Comparison of ENCODE assay signal across 9 cellular contexts in the genomic region with DNA sequence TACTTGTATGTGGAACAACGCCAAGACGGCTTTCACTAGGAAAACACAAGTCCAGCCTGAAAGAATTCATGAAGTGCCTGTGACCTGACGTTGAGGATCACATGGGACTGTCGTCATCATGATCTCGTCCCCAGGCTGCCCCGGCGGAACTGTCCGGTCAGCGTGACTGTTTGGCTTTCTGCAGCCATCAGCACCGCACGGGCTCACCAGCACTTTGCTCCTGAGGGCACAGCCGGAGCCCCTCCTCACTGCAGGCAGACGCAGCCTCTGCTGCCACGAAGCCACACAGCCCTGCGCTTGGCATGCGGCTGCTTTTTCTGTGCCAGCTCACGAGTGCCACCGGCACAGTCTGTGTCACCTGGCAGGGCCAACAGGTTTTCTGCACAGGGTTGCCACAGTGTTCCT. TPM values are rescaled to one million over a fixed set of nuclear protein-coding genes. Genes with fewer than 3 reads are reported as not detected.
DNase-seq lines count a peak whose midpoint lies in the region; ATAC-seq and TF ChIP-seq lines count a peak whose summit lies in the region.
"Had no signal": no experiment of that assay in that cellular context is flagged by ENCODE, and none has a peak within 500 bp of the region (broad histone marks: within the 10 kb centered on the region; RNA-seq: fewer than 3 reads in every experiment).

No MANE protein-coding gene starts in this region.

- no peak overlapping the region for H3K4me3 ChIP-seq in body of pancreas
- no peak overlapping the region for H3K4me3 ChIP-seq in right cardiac atrium (ENCODE audit: low read length)
- no peak overlapping the region for H3K4me3 ChIP-seq in gastrocnemius medialis

- H3K27me3 ChIP-seq in body of pancreas, result no peaks in the 10 kb centered on the region
- no peaks in the 10 kb centered on the region for H3K27me3 ChIP-seq in right cardiac atrium (ENCODE audit: control insufficient read depth, insufficient read depth)
- no peaks in the 10 kb centered on the region for H3K27me3 ChIP-seq in gastrocnemius medialis

- WGBS in body of pancreas, 2 donors, result 69 to 87% methylated on average over 15 to 18 of the region's 18 CpGs
- 62% methylated on average over 18 of the region's 18 CpGs for WGBS in right cardiac atrium

- intact Hi-C loops in body of pancreas (cut with DNase I) (no loop called here), right cardiac atrium (cut with DNase I) (no loop called here), gastrocnemius medialis (cut with DNase I; ENCODE audit: low total_unique reads) (no loop called here)

- no peaks in the 10 kb centered on the region for H3K9me3 ChIP-seq in body of pancreas
- H3K9me3 ChIP-seq in right cardiac atrium (ENCODE audit: control insufficient read depth, low read length), result no peaks in the 10 kb centered on the region
- no peaks in the 10 kb centered on the region for H3K9me3 ChIP-seq in gastrocnemius medialis

- H3K36me3 ChIP-seq in body of pancreas (replicated peaks in 1 of 2; ENCODE audit: insufficient read depth in 1 of 2, low read depth in 2 of 2) (peaks cover 1 to 19% of the 10 kb centered on the region in 2 donors), gastrocnemius medialis (peaks cover 0 to 66% of the 10 kb centered on the region in 2 donors)

- ATAC-seq in body of pancreas, result peak; percentile 30
- ATAC-seq in right cardiac atrium, result peak; percentile 73 to 79
- ATAC-seq in gastrocnemius medialis, result peak; percentile 71 to 77
- no peak for ATAC-seq in GM21528 (IDR thresholded peaks at IDR 0.05; ENCODE audit: low FRiP score, unreplicated experiment)
- no peak for ATAC-seq in GM18909 (IDR thresholded peaks at IDR 0.05; ENCODE audit: poor library complexity, unreplicated experiment)

- H3K4me1 ChIP-seq in body of pancreas, result no peaks in the 10 kb centered on the region
- peaks cover 2% of the 10 kb centered on the region for H3K4me1 ChIP-seq in right cardiac atrium (ENCODE audit: control insufficient read depth, insufficient read depth, low read length)
- H3K4me1 ChIP-seq in gastrocnemius medialis, result peaks cover 6 to 12% of the 10 kb centered on the region in 2 donors

- TF ChIP-seq POLR2A in body of pancreas (IDR thresholded peaks at IDR 0.05) (no peak), gastrocnemius medialis (IDR thresholded peaks at IDR 0.05) (no peak)

- TF ChIP-seq CTCF in body of pancreas (IDR thresholded peaks at IDR 0.05) (no peak), gastrocnemius medialis (IDR thresholded peaks at IDR 0.05 in 4 of 5, conservative IDR thresholded peaks at IDR 0.05 in 1 of 5) (no peak)

- in situ Hi-C loops in gastrocnemius medialis (cut with MboI; ENCODE audit: low sequenced_read_pairs in 4 of 4), result loop anchor here in 1 of 4 donors (10.0 kb wide), 1 partner anchor 82 kb away; no protein-coding TSS in a partner anchor

- DNase-seq in EH (ENCODE audit: low read depth) (peak; percentile 96), body of pancreas (peak in 2 of 4 donors; percentile 47 to 52), right cardiac atrium (peak; percentile 63 to 80 (median 80)), gastrocnemius medialis (peak; percentile 54 to 75), iPS-NIHi11 (ENCODE audit: low spot score) (no peak)
- DNase-seq in effector CD4-positive, alpha-beta T cell, result no peak
- DNase-seq: activated CD4-positive, alpha-beta memory T cell treated with anti-CD3 and anti-CD28 coated beads, Interleukin-2, amount 10 ng/mL, durations not matched to agents 7 days and 5 days had no signal

- H3K27ac ChIP-seq in body of pancreas, result peak overlapping the region in 2 of 4 donors; percentile 6 to 38
- H3K27ac ChIP-seq in right cardiac atrium (ENCODE audit: low read length), result peak overlapping the region; percentile 81
- peak overlapping the region; percentile 76 to 84 (median 78) for H3K27ac ChIP-seq in gastrocnemius medialis

RNA-seq across cellular contexts. Expression of a gene that starts 9.4 kb away (rescaled TPM):
- total RNA-seq in body of pancreas (10 to 100 TPM; 34.8 to 42.2 TPM), right cardiac atrium (10 to 100 TPM; 20.1 to 23.6 (median 22.2) TPM), gastrocnemius medialis (10 to 100 TPM; 24.6 to 40.8 (median 30.0) TPM)
- 22.2 TPM for polyA plus RNA-seq in right cardiac atrium

RNA-seq across cellular contexts. Expression of a gene that starts 34.7 kb away (rescaled TPM):
- 100 to 1,000 TPM in 1 of 2 donors, 10 to 100 TPM in 1; 75.8 to 122 TPM for total RNA-seq in body of pancreas
- 100 to 1,000 TPM; 139 to 163 (median 147) TPM for total RNA-seq in right cardiac atrium
- 86.9 TPM for polyA plus RNA-seq in right cardiac atrium
- total RNA-seq in gastrocnemius medialis, result 100 to 1,000 TPM; 112 to 154 (median 132) TPM

Comparison
In these comparisons a context has a peak if more than half of its experiments do, and no peak if none do; other contexts are left out.
1. DNase-seq: peak in EH (single experiment), right cardiac atrium (3 of 3) and gastrocnemius medialis (2 of 2); none in effector CD4-positive, alpha-beta T cell (single experiment) and iPS-NIHi11 (single experiment).
2. ATAC-seq: peak in body of pancreas (single experiment), right cardiac atrium (2 of 2) and gastrocnemius medialis (2 of 2); none in GM21528 (single experiment) and GM18909 (single experiment).